ENCODE assay signal across 1 cellular context in genomic region chr3:194141415-194142155, GRCh38.
A peak's percentile ranks its signal among the peaks of the same experiment; 100 is the strongest.
TF ChIP-seq lines count a peak whose summit lies in the region.

No MANE protein-coding gene starts in this region.

TF ChIP-seq in A549, 52 proteins besides CTCF, POLR2A, EP300 and RAD21 (continued from another document):
- peak; percentile 69; the same call in 2 of the 3 replicates for TF ChIP-seq BCL3 (IDR thresholded peaks at IDR 0.05)
TF ChIP-seq in A549: peak in this region for 14.
